In the genomic region with DNA sequence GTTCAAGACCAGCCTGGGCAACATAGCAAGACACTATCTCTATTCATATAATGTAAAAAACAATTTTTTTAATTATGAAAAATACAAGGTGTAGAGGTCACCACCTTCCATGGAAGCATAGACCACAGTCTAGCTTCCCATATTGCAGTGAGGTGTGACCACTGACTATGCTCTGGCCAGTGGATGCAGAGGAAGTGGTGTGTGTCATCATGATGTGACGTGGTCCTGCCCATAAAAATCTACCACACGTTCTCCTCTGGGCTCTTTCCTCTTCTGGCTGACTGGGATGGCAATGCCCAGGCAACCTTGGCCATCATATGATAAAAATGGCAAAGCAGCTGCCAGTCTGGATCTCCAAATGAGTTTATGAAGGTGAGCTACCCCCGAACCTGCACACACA, we compare ENCODE assay signal across 15 cellular contexts.
DNase-seq lines count a peak whose midpoint lies in the region; ATAC-seq and TF ChIP-seq lines count a peak whose summit lies in the region.
"Had no signal": no experiment of that assay in that cellular context is flagged by ENCODE, and none has a peak within 500 bp of the region (broad histone marks: within the 10 kb centered on the region; RNA-seq: fewer than 3 reads in every experiment).

No MANE protein-coding gene starts in this region.

- peak overlapping the region in 6 of 11 experiments; percentile 22 to 93 (median 86); a peak in 9 of 22 replicates for H3K27ac ChIP-seq in BLaER1 treated with 17β-estradiol and CSF1 and Interleukin-3, amounts not matched to agents 10 nM and 100 nM
- peak overlapping the region; percentile 81 for H3K27ac ChIP-seq in KMS-11
- H3K27ac ChIP-seq in lung (ENCODE audit: low read depth in 1 of 2, low read length in 1 of 2) = no peak overlapping the region
- H3K27ac ChIP-seq: gastroesophageal sphincter, psoas muscle had no signal

- 56 to 73% methylated on average over 3 of the region's 3 CpGs for WGBS in lung, 2 donors

- H2AFZ ChIP-seq in KMS-11 (ENCODE audit: low read depth) = no peak overlapping the region

- H3K9me3 ChIP-seq in BLaER1 treated with 17β-estradiol and CSF1 and Interleukin-3, amounts not matched to agents 10 nM and 100 nM (replicated peaks in 1 of 11) = no peaks in the 10 kb centered on the region
- H3K9me3 ChIP-seq in lung (ENCODE audit: control insufficient read depth in 2 of 2, insufficient read depth in 1 of 2, low read length in 1 of 2) = no peaks in the 10 kb centered on the region
- H3K9me3 ChIP-seq: gastroesophageal sphincter, psoas muscle had no signal

- DNase-seq in WTC11 (ENCODE audit: low spot score) = no peak
- DNase-seq in lung (ENCODE audit: low spot score) = no peak
- no peak for DNase-seq in amniotic stem cell (lab: John Stamatoyannopoulos, UW)
- DNase-seq in germinal center (ENCODE audit: low spot score) = no peak
- no peak for DNase-seq in NCI-H510A (lab: John Stamatoyannopoulos, UW)
- DNase-seq: activated CD8-positive, alpha-beta T cell treated with anti-CD3 and anti-CD28 coated beads, Interleukin-2, amount 10 ng/mL, durations not matched to agents 7 days and 5 days; activated naive CD4-positive, alpha-beta T cell treated with anti-CD3 and anti-CD28 coated beads, Interleukin-2, amount 10 ng/mL, durations not matched to agents 7 days and 5 days; dermis blood vessel endothelial cell; GDM1; psoas muscle had no signal

- no peaks in the 10 kb centered on the region; a peak in 1 of 22 replicates for H4K20me1 ChIP-seq in BLaER1 treated with 17β-estradiol and CSF1 and Interleukin-3, amounts not matched to agents 10 nM and 100 nM
- H4K20me1 ChIP-seq in KMS-11 (ENCODE audit: insufficient read depth) = no peaks in the 10 kb centered on the region

- H3K4me1 Mint-ChIP-seq in WTC11 = peaks cover 65% of the 10 kb centered on the region

- peak overlapping the region in 9 of 11 experiments; percentile 3 to 94 (median 61); a peak in 16 of 22 replicates for H3K4me2 ChIP-seq in BLaER1 treated with 17β-estradiol and CSF1 and Interleukin-3, amounts not matched to agents 10 nM and 100 nM
- peak overlapping the region; percentile 59 for H3K4me2 ChIP-seq in KMS-11

- H3K4me3 ChIP-seq in BLaER1 treated with 17β-estradiol and CSF1 and Interleukin-3, amounts not matched to agents 10 nM and 100 nM = no peak overlapping the region
- H3K4me3 ChIP-seq in KMS-11 (IDR thresholded peaks at IDR 0.05; ENCODE audit: insufficient read depth, low read depth, low read length) (no peak overlapping the region), lung (no peak overlapping the region)
- H3K4me3 ChIP-seq: gastroesophageal sphincter, psoas muscle had no signal

- no peaks in the 10 kb centered on the region for H3K27me3 Mint-ChIP-seq in WTC11 (ENCODE audit: low read depth)

- CTCF ChIA-PET in WTC11 (lab: Charles Lee) = no interaction called here

- peak overlapping the region in 4 of 11 experiments; percentile 19 to 71 (median 32); a peak in 5 of 22 replicates for H3K9ac ChIP-seq in BLaER1 treated with 17β-estradiol and CSF1 and Interleukin-3, amounts not matched to agents 10 nM and 100 nM
- peak overlapping the region; percentile 0; the same call in 1 of the 2 replicates for H3K9ac ChIP-seq in KMS-11

- H3K27ac Mint-ChIP-seq in WTC11 = peak overlapping the region; percentile 67
- H3K27ac Mint-ChIP-seq: activated CD8-positive, alpha-beta T cell treated with anti-CD3 and anti-CD28 coated beads, Interleukin-2, amount 10 ng/mL, durations not matched to agents 7 days and 5 days; activated naive CD4-positive, alpha-beta T cell treated with anti-CD3 and anti-CD28 coated beads, Interleukin-2, amount 10 ng/mL, durations not matched to agents 7 days and 5 days; T-helper 1 cell treated with Interleukin-12 subunit alpha and Interleukin-12 subunit beta and Interleukin-4 antibody, amounts not matched to agents 30 μg/mL and 1 μg/mL, for 36 hours had no signal

- ATAC-seq in WTC11 (no peak), lung (ENCODE audit: insufficient read depth, low FRiP score) (peak; percentile 42), HG03442 (IDR thresholded peaks at IDR 0.05; ENCODE audit: unreplicated experiment) (no peak)
- ATAC-seq: activated CD8-positive, alpha-beta T cell treated with anti-CD3 and anti-CD28 coated beads, Interleukin-2, amount 10 ng/mL, durations not matched to agents 7 days and 5 days; gastroesophageal sphincter; psoas muscle had no signal

- peaks cover under 1% of the 10 kb centered on the region; the same call in 1 of the 2 replicates for H3K9me3 Mint-ChIP-seq in WTC11
- H3K9me3 Mint-ChIP-seq: activated naive CD4-positive, alpha-beta T cell treated with anti-CD3 and anti-CD28 coated beads, Interleukin-2, amount 10 ng/mL, durations not matched to agents 7 days and 5 days; T-helper 1 cell treated with Interleukin-12 subunit alpha and Interleukin-12 subunit beta and Interleukin-4 antibody, amounts not matched to agents 30 μg/mL and 1 μg/mL, for 36 hours had no signal

- no peak overlapping the region for H3K4me3 Mint-ChIP-seq in WTC11
- H3K4me3 Mint-ChIP-seq: activated CD8-positive, alpha-beta T cell treated with anti-CD3 and anti-CD28 coated beads, Interleukin-2, amount 10 ng/mL, durations not matched to agents 7 days and 5 days; activated naive CD4-positive, alpha-beta T cell treated with anti-CD3 and anti-CD28 coated beads, Interleukin-2, amount 10 ng/mL, durations not matched to agents 7 days and 5 days; T-helper 1 cell treated with Interleukin-12 subunit alpha and Interleukin-12 subunit beta and Interleukin-4 antibody, amounts not matched to agents 30 μg/mL and 1 μg/mL, for 36 hours had no signal

- H3K79me2 ChIP-seq in KMS-11 (ENCODE audit: insufficient read depth, low read depth) = peaks cover 9% of the 10 kb centered on the region

- TF ChIP-seq CTCF in KMS-11 (conservative IDR thresholded peaks at IDR 0.05; ENCODE audit: low read depth, low read length) (no peak), WTC11 (IDR thresholded peaks at IDR 0.05) (no peak), lung (IDR thresholded peaks at IDR 0.05; ENCODE audit: control extremely low read depth, extremely low read depth) (no peak)

- peaks cover 0 to 34% (median 0%) of the 10 kb centered on the region in 11 experiments; a peak in 3 of 22 replicates for H3K36me3 ChIP-seq in BLaER1 treated with 17β-estradiol and CSF1 and Interleukin-3, amounts not matched to agents 10 nM and 100 nM
- H3K36me3 ChIP-seq in KMS-11 (ENCODE audit: insufficient read depth) = no peaks in the 10 kb centered on the region
- no peaks in the 10 kb centered on the region for H3K36me3 ChIP-seq in lung (ENCODE audit: control insufficient read depth in 2 of 2, insufficient read depth in 2 of 2, low read length in 2 of 2)
- H3K36me3 ChIP-seq: gastroesophageal sphincter had no signal

- peaks cover 8 to 99% (median 48%) of the 10 kb centered on the region in 10 experiments for H3K4me1 ChIP-seq in BLaER1 treated with 17β-estradiol and CSF1 and Interleukin-3, amounts not matched to agents 10 nM and 100 nM
- H3K4me1 ChIP-seq in KMS-11 (ENCODE audit: low read depth, poor library complexity, severe bottlenecking) (peaks cover 92% of the 10 kb centered on the region), lung (ENCODE audit: control insufficient read depth in 2 of 2, insufficient read depth in 2 of 2, low read length in 2 of 2) (peaks cover 0 to 2% of the 10 kb centered on the region in 2 donors)
- H3K4me1 ChIP-seq: gastroesophageal sphincter, psoas muscle had no signal

- H3K36me3 Mint-ChIP-seq in WTC11 = peaks cover 2% of the 10 kb centered on the region

- H3K27me3 ChIP-seq in BLaER1 treated with 17β-estradiol and CSF1 and Interleukin-3, amounts not matched to agents 10 nM and 100 nM = no peaks in the 10 kb centered on the region
- H3K27me3 ChIP-seq in KMS-11 (ENCODE audit: insufficient read depth, low read depth) (no peaks in the 10 kb centered on the region), lung (ENCODE audit: control insufficient read depth, insufficient read depth) (no peaks in the 10 kb centered on the region)
- H3K27me3 ChIP-seq: gastroesophageal sphincter had no signal

- POLR2A ChIA-PET in WTC11 (lab: Charles Lee) = no interaction called here

TF ChIP-seq in WTC11, 78 proteins besides CTCF, POLR2A, EP300 and RAD21 (continues in another document):
- no peak for TF ChIP-seq MXD4 (CRISPR knock-in tag; IDR thresholded peaks at IDR 0.05; ENCODE audit: borderline replicate concordance)
- TF ChIP-seq, protein P1, sequence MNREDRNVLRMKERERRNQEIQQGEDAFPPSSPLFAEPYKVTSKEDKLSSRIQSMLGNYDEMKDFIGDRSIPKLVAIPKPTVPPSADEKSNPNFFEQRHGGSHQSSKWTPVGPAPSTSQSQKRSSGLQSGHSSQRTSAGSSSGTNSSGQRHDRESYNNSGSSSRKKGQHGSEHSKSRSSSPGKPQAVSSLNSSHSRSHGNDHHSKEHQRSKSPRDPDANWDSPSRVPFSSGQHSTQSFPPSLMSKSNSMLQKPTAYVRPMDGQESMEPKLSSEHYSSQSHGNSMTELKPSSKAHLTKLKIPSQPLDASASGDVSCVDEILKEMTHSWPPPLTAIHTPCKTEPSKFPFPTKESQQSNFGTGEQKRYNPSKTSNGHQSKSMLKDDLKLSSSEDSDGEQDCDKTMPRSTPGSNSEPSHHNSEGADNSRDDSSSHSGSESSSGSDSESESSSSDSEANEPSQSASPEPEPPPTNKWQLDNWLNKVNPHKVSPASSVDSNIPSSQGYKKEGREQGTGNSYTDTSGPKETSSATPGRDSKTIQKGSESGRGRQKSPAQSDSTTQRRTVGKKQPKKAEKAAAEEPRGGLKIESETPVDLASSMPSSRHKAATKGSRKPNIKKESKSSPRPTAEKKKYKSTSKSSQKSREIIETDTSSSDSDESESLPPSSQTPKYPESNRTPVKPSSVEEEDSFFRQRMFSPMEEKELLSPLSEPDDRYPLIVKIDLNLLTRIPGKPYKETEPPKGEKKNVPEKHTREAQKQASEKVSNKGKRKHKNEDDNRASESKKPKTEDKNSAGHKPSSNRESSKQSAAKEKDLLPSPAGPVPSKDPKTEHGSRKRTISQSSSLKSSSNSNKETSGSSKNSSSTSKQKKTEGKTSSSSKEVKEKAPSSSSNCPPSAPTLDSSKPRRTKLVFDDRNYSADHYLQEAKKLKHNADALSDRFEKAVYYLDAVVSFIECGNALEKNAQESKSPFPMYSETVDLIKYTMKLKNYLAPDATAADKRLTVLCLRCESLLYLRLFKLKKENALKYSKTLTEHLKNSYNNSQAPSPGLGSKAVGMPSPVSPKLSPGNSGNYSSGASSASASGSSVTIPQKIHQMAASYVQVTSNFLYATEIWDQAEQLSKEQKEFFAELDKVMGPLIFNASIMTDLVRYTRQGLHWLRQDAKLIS (CRISPR knock-in tag; IDR thresholded peaks at IDR 0.05; ENCODE audit: borderline replicate concordance) = no peak

Comparison
In these comparisons a context has a peak if more than half of its experiments do, and no peak if none do; other contexts are left out.
1. H3K27ac ChIP-seq: peak in BLaER1 treated with 17β-estradiol and CSF1 and Interleukin-3, amounts not matched to agents 10 nM and 100 nM (6 of 11) and KMS-11 (single experiment); none in lung (0 of 2).